2 cellular contexts compared by ENCODE assay signal in the genomic region with DNA sequence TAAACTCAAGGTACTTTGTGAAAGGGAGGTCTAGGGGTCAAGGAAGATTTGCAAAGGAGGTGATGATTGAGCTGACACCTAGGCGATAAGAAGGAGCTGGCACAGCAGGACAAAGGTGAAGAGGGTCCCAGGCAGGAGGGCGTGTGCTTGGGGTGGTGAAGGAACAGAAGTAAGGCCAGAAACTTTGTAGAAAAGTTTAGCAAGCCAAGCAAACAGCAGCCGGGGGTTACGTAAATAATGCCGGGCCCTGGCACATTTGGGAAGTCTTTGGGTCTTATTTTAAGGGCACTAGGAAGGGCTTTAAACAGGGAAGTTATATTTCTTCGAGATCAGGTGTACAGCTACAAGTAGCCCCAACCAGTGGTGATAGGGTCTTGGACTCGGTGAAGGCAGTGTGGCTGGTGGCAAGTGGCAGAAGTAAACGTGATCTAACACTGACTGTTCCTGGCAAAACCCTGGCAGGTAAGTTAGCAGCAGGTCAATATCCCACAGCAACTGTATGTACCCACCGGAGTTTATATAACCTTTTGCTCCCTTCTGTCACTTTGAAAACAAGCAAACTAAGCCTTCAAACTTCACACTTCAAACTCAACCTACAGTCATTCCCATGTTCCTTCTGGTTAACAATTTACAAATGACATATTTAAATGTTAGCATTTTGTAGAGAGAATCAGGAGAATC. TPM values are rescaled to one million over a fixed set of nuclear protein-coding genes. Genes with fewer than 3 reads are reported as not detected.
"Had no signal": no experiment of that assay in that cellular context is flagged by ENCODE, and none has a peak within 500 bp of the region (broad histone marks: within the 10 kb centered on the region; RNA-seq: fewer than 3 reads in every experiment).

No MANE protein-coding gene starts in this region.

RNA-seq across cellular contexts. Expression of gene PLGLB1, which starts 7.0 kb away (rescaled TPM):
- total RNA-seq: H1, H7 had no signal
